1 cellular context compared by ENCODE assay signal in the genomic region with DNA sequence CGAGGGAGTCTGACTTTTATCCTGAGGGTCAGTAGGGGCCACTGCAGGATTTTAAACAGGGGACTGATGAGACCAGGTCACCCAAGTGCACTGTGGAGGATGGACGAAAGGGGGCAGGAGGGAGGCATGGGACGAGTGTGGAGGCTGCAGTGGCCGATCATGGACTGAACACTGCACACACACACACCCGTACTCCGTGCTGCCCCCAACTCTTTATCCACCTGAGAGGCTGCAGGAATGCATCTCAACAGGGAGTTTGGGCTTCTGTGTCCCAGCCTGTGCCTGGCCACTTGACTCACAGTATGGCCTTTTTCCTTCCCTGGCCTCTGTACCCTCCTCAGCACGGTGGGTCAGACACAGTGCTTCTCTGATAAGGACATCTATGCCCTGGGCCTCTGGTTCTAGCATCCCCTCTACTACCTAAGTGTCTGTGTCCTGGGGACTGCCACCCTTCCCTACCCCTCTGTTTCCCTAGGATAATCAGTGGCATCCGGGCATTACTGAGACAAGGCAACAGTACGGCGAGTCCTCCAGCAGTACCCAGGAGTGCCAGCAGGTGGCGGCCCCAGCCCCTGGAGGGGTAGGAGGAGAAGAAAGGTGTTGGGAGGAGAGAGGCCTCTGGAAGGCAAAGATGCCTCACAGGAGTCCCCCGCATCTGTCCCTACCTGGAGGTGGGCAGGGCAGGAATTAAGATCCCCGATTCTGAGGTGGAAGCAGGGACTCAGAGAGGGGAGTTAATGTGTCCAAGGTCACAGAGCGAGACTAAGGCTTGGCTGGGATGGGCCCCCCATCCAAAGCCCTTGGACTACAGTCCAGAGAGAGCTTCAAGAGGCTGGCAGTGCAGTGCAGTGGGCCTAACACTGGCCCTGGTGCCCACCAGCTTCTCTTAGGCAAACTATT.
TF ChIP-seq lines count a peak whose summit lies in the region.

No MANE protein-coding gene starts in this region.

TF ChIP-seq in K562, 482 proteins besides CTCF, POLR2A, EP300 and RAD21 (continued from another document and continues in another):
- TF ChIP-seq, protein P1, sequence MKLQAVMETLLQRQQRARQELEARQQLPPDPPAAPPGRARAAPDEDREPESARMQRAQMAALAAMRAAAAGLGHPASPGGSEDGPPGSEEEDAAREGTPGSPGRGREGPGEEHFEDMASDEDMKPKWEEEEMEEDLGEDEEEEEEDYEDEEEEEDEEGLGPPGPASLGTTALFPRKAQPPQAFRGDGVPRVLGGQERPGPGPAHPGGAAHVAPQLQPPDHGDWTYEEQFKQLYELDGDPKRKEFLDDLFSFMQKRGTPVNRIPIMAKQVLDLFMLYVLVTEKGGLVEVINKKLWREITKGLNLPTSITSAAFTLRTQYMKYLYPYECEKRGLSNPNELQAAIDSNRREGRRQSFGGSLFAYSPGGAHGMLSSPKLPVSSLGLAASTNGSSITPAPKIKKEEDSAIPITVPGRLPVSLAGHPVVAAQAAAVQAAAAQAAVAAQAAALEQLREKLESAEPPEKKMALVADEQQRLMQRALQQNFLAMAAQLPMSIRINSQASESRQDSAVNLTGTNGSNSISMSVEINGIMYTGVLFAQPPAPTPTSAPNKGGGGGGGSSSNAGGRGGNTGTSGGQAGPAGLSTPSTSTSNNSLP (IDR thresholded peaks at IDR 0.05; ENCODE audit: borderline replicate concordance, low read depth, low read length), result no peak
- TF ChIP-seq TSC22D4 (tag; IDR thresholded peaks at IDR 0.05) (no peak), ELF1 (tag; IDR thresholded peaks at IDR 0.05) (no peak), BCL6 (CRISPR knock-in tag; IDR thresholded peaks at IDR 0.05) (no peak), MEF2D (tag; conservative IDR thresholded peaks at IDR 0.05; ENCODE audit: low read depth) (no peak), CC2D1A (IDR thresholded peaks at IDR 0.05) (0 out of 2 replicates have a peak, but pooled peaks have one; percentile 44), NFE2L1 (tag; IDR thresholded peaks at IDR 0.05; ENCODE audit: borderline replicate concordance, low read depth) (no peak), CBX5 (IDR thresholded peaks at IDR 0.05; ENCODE audit: borderline replicate concordance, low read depth) (no peak), TCF7L2 (IDR thresholded peaks at IDR 0.05; ENCODE audit: low read depth, low read length) (no peak), NR1H2 (CRISPR knock-in tag; IDR thresholded peaks at IDR 0.05) (0 out of 2 replicates have a peak, but pooled peaks have one; percentile 30), HLTF (IDR thresholded peaks at IDR 0.05) (no peak), NR4A1 (CRISPR knock-in tag; IDR thresholded peaks at IDR 0.05) (no peak), NR4A1 (tag; IDR thresholded peaks at IDR 0.05) (no peak), ZNF3 (CRISPR knock-in tag; IDR thresholded peaks at IDR 0.05) (no peak)
- TF ChIP-seq, protein P2, sequence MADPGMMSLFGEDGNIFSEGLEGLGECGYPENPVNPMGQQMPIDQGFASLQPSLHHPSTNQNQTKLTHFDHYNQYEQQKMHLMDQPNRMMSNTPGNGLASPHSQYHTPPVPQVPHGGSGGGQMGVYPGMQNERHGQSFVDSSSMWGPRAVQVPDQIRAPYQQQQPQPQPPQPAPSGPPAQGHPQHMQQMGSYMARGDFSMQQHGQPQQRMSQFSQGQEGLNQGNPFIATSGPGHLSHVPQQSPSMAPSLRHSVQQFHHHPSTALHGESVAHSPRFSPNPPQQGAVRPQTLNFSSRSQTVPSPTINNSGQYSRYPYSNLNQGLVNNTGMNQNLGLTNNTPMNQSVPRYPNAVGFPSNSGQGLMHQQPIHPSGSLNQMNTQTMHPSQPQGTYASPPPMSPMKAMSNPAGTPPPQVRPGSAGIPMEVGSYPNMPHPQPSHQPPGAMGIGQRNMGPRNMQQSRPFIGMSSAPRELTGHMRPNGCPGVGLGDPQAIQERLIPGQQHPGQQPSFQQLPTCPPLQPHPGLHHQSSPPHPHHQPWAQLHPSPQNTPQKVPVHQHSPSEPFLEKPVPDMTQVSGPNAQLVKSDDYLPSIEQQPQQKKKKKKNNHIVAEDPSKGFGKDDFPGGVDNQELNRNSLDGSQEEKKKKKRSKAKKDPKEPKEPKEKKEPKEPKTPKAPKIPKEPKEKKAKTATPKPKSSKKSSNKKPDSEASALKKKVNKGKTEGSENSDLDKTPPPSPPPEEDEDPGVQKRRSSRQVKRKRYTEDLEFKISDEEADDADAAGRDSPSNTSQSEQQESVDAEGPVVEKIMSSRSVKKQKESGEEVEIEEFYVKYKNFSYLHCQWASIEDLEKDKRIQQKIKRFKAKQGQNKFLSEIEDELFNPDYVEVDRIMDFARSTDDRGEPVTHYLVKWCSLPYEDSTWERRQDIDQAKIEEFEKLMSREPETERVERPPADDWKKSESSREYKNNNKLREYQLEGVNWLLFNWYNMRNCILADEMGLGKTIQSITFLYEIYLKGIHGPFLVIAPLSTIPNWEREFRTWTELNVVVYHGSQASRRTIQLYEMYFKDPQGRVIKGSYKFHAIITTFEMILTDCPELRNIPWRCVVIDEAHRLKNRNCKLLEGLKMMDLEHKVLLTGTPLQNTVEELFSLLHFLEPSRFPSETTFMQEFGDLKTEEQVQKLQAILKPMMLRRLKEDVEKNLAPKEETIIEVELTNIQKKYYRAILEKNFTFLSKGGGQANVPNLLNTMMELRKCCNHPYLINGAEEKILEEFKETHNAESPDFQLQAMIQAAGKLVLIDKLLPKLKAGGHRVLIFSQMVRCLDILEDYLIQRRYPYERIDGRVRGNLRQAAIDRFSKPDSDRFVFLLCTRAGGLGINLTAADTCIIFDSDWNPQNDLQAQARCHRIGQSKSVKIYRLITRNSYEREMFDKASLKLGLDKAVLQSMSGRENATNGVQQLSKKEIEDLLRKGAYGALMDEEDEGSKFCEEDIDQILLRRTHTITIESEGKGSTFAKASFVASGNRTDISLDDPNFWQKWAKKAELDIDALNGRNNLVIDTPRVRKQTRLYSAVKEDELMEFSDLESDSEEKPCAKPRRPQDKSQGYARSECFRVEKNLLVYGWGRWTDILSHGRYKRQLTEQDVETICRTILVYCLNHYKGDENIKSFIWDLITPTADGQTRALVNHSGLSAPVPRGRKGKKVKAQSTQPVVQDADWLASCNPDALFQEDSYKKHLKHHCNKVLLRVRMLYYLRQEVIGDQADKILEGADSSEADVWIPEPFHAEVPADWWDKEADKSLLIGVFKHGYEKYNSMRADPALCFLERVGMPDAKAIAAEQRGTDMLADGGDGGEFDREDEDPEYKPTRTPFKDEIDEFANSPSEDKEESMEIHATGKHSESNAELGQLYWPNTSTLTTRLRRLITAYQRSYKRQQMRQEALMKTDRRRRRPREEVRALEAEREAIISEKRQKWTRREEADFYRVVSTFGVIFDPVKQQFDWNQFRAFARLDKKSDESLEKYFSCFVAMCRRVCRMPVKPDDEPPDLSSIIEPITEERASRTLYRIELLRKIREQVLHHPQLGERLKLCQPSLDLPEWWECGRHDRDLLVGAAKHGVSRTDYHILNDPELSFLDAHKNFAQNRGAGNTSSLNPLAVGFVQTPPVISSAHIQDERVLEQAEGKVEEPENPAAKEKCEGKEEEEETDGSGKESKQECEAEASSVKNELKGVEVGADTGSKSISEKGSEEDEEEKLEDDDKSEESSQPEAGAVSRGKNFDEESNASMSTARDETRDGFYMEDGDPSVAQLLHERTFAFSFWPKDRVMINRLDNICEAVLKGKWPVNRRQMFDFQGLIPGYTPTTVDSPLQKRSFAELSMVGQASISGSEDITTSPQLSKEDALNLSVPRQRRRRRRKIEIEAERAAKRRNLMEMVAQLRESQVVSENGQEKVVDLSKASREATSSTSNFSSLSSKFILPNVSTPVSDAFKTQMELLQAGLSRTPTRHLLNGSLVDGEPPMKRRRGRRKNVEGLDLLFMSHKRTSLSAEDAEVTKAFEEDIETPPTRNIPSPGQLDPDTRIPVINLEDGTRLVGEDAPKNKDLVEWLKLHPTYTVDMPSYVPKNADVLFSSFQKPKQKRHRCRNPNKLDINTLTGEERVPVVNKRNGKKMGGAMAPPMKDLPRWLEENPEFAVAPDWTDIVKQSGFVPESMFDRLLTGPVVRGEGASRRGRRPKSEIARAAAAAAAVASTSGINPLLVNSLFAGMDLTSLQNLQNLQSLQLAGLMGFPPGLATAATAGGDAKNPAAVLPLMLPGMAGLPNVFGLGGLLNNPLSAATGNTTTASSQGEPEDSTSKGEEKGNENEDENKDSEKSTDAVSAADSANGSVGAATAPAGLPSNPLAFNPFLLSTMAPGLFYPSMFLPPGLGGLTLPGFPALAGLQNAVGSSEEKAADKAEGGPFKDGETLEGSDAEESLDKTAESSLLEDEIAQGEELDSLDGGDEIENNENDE (IDR thresholded peaks at IDR 0.05; ENCODE audit: low read depth, low read length), result no peak
- TF ChIP-seq, protein P3, sequence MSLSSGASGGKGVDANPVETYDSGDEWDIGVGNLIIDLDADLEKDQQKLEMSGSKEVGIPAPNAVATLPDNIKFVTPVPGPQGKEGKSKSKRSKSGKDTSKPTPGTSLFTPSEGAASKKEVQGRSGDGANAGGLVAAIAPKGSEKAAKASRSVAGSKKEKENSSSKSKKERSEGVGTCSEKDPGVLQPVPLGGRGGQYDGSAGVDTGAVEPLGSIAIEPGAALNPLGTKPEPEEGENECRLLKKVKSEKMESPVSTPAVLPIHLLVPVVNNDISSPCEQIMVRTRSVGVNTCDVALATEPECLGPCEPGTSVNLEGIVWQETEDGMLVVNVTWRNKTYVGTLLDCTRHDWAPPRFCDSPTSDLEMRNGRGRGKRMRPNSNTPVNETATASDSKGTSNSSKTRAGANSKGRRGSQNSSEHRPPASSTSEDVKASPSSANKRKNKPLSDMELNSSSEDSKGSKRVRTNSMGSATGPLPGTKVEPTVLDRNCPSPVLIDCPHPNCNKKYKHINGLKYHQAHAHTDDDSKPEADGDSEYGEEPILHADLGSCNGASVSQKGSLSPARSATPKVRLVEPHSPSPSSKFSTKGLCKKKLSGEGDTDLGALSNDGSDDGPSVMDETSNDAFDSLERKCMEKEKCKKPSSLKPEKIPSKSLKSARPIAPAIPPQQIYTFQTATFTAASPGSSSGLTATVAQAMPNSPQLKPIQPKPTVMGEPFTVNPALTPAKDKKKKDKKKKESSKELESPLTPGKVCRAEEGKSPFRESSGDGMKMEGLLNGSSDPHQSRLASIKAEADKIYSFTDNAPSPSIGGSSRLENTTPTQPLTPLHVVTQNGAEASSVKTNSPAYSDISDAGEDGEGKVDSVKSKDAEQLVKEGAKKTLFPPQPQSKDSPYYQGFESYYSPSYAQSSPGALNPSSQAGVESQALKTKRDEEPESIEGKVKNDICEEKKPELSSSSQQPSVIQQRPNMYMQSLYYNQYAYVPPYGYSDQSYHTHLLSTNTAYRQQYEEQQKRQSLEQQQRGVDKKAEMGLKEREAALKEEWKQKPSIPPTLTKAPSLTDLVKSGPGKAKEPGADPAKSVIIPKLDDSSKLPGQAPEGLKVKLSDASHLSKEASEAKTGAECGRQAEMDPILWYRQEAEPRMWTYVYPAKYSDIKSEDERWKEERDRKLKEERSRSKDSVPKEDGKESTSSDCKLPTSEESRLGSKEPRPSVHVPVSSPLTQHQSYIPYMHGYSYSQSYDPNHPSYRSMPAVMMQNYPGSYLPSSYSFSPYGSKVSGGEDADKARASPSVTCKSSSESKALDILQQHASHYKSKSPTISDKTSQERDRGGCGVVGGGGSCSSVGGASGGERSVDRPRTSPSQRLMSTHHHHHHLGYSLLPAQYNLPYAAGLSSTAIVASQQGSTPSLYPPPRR (CRISPR knock-in tag; IDR thresholded peaks at IDR 0.05; ENCODE audit: borderline replicate concordance), result no peak
- TF ChIP-seq, protein P4, sequence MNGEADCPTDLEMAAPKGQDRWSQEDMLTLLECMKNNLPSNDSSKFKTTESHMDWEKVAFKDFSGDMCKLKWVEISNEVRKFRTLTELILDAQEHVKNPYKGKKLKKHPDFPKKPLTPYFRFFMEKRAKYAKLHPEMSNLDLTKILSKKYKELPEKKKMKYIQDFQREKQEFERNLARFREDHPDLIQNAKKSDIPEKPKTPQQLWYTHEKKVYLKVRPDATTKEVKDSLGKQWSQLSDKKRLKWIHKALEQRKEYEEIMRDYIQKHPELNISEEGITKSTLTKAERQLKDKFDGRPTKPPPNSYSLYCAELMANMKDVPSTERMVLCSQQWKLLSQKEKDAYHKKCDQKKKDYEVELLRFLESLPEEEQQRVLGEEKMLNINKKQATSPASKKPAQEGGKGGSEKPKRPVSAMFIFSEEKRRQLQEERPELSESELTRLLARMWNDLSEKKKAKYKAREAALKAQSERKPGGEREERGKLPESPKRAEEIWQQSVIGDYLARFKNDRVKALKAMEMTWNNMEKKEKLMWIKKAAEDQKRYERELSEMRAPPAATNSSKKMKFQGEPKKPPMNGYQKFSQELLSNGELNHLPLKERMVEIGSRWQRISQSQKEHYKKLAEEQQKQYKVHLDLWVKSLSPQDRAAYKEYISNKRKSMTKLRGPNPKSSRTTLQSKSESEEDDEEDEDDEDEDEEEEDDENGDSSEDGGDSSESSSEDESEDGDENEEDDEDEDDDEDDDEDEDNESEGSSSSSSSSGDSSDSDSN (IDR thresholded peaks at IDR 0.05; ENCODE audit: borderline replicate concordance in 1 of 2, low read depth in 2 of 2, low read length in 2 of 2), result no peak
- TF ChIP-seq, protein P5, sequence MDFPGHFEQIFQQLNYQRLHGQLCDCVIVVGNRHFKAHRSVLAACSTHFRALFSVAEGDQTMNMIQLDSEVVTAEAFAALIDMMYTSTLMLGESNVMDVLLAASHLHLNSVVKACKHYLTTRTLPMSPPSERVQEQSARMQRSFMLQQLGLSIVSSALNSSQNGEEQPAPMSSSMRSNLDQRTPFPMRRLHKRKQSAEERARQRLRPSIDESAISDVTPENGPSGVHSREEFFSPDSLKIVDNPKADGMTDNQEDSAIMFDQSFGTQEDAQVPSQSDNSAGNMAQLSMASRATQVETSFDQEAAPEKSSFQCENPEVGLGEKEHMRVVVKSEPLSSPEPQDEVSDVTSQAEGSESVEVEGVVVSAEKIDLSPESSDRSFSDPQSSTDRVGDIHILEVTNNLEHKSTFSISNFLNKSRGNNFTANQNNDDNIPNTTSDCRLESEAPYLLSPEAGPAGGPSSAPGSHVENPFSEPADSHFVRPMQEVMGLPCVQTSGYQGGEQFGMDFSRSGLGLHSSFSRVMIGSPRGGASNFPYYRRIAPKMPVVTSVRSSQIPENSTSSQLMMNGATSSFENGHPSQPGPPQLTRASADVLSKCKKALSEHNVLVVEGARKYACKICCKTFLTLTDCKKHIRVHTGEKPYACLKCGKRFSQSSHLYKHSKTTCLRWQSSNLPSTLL (IDR thresholded peaks at IDR 0.05), result no peak
- TF ChIP-seq, protein P6, sequence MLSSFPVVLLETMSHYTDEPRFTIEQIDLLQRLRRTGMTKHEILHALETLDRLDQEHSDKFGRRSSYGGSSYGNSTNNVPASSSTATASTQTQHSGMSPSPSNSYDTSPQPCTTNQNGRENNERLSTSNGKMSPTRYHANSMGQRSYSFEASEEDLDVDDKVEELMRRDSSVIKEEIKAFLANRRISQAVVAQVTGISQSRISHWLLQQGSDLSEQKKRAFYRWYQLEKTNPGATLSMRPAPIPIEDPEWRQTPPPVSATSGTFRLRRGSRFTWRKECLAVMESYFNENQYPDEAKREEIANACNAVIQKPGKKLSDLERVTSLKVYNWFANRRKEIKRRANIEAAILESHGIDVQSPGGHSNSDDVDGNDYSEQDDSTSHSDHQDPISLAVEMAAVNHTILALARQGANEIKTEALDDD (IDR thresholded peaks at IDR 0.05), result no peak
